Comparison of ENCODE assay signal across 23 cellular contexts in the genomic region with DNA sequence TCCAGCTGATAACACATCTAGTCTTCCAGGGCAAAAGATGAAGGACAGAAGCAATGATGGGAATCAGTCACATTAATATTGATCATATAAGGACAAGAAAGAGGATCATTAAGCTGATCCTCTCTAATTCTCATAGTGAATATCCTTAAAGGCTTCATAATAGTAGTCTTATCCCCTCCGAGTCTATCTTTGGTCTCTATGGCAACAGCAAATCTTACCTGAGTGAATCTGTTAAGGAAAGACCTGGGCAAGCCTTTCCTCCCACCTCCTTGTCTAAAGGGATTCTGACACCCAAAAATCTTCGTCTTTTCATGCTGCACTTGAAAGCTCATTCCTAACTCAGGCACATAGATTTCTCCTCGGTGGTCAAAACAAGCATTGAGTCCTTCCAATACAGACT.
"Had no signal": no experiment of that assay in that cellular context is flagged by ENCODE, and none has a peak within 500 bp of the region (broad histone marks: within the 10 kb centered on the region; RNA-seq: fewer than 3 reads in every experiment).

No MANE protein-coding gene starts in this region.

- H3K27ac Mint-ChIP-seq: memory B cell had no signal

- ATAC-seq: esophagus mucosa, gastrocnemius medialis, heart right ventricle, left cardiac atrium, left lung, left ventricle myocardium superior had no signal

- H3K4me1 ChIP-seq: esophagus squamous epithelium, gastrocnemius medialis, heart right ventricle, left lung had no signal

- H3K27ac ChIP-seq: coronary artery, dorsolateral prefrontal cortex, epithelial cell of prostate, esophagus squamous epithelium, gastrocnemius medialis, heart right ventricle, left lung had no signal

- H3K9me3 Mint-ChIP-seq: memory B cell had no signal

- H3K27me3 Mint-ChIP-seq: memory B cell had no signal

- H3K4me3 Mint-ChIP-seq: memory B cell had no signal

- H3K4me3 ChIP-seq: coronary artery, dorsolateral prefrontal cortex, esophagus squamous epithelium, gastrocnemius medialis, heart right ventricle, left lung, lung had no signal

- H3K4me1 Mint-ChIP-seq: memory B cell had no signal

- H3K27me3 ChIP-seq: dorsolateral prefrontal cortex, esophagus squamous epithelium, gastrocnemius medialis, heart right ventricle, left lung had no signal

- DNase-seq: dermis blood vessel endothelial cell; dorsolateral prefrontal cortex; effector CD4-positive, alpha-beta T cell; effector memory CD4-positive, alpha-beta T cell; erythroblast; esophagus squamous epithelium; foreskin fibroblast; foreskin melanocyte; gastrocnemius medialis; glutamatergic neuron; heart right ventricle; hippocampal formation; left cardiac atrium; left lung; left ventricle myocardium superior; mammary epithelial cell; mesendoderm; midbrain had no signal

- H3K9me3 ChIP-seq: esophagus squamous epithelium, gastrocnemius medialis, heart right ventricle, left lung had no signal
